21 cellular contexts compared by ENCODE assay signal in the genomic region with DNA sequence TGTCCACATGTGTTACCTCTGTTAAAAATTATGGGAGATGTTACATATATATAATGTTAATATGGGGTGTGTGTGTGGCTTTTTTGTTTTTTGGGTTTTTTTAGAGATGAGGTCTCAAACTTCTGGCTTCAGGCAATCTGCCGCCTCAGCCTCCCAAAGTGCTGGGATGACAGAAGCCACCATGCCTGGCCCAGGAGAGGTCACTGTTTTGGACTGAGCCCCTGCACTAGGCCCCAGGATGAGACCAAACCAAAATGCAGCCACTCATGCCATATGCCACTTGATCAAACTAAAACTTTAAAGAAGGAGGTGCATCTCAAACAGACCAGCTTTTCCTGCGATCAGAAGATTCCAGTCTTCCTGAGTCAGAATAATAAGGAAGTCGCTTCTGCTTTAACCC. TPM values are rescaled to one million over a fixed set of nuclear protein-coding genes. Genes with fewer than 3 reads are reported as not detected.
DNase-seq lines count a peak whose midpoint lies in the region; ATAC-seq and TF ChIP-seq lines count a peak whose summit lies in the region.
"Had no signal": no experiment of that assay in that cellular context is flagged by ENCODE, and none has a peak within 500 bp of the region (broad histone marks: within the 10 kb centered on the region; RNA-seq: fewer than 3 reads in every experiment).

No MANE protein-coding gene starts in this region.

- no peak overlapping the region for H3K27ac Mint-ChIP-seq in Calu3 (ENCODE audit: unreplicated experiment)
- H3K27ac Mint-ChIP-seq in endodermal cell = no peak overlapping the region
- no peak overlapping the region for H3K27ac Mint-ChIP-seq in osteocyte (ENCODE audit: unreplicated experiment)

- H3K27ac ChIP-seq in endodermal cell (ENCODE audit: low read depth, low read length) = no peak overlapping the region
- H3K27ac ChIP-seq: BLaER1 had no signal

- intact Hi-C loops in Calu3 (cut with micrococcal nuclease; ENCODE audit: unreplicated experiment) = no loop called here

- H3K9ac ChIP-seq in endodermal cell (ENCODE audit: extremely low read depth, low read length, poor library complexity, severe bottlenecking) = no peak overlapping the region
- H3K9ac ChIP-seq: BLaER1 had no signal

- H3K27me3 ChIP-seq in endodermal cell (ENCODE audit: control insufficient read depth, insufficient read depth, low read length, poor library complexity, severe bottlenecking) = no peaks in the 10 kb centered on the region
- H3K27me3 ChIP-seq: BLaER1 had no signal

- peaks cover 42% of the 10 kb centered on the region for H3K36me3 ChIP-seq in endodermal cell (ENCODE audit: control insufficient read depth, insufficient read depth, low read length)

- H3K4me3 ChIP-seq in endodermal cell (ENCODE audit: low read length) = no peak overlapping the region
- H3K4me3 ChIP-seq: BLaER1 had no signal

- no peak overlapping the region for H3K4me3 Mint-ChIP-seq in Calu3 (ENCODE audit: low read depth, unreplicated experiment)
- no peak overlapping the region for H3K4me3 Mint-ChIP-seq in endodermal cell
- H3K4me3 Mint-ChIP-seq in osteocyte (ENCODE audit: unreplicated experiment) = no peak overlapping the region

- WGBS in endodermal cell (ENCODE audit: insufficient coverage in 1 of 2, insufficient read length in 1 of 2), 2 experiments = 95 to 96% methylated on average over 3 of the region's 3 CpGs

- no peaks in the 10 kb centered on the region for H3K4me1 ChIP-seq in endodermal cell (ENCODE audit: control insufficient read depth, insufficient read depth, low read length)

- TF ChIP-seq CTCF in Calu3 (IDR thresholded peaks at IDR 0.05; ENCODE audit: unreplicated experiment) (no peak), endodermal cell (conservative IDR thresholded peaks at IDR 0.05) (no peak), osteocyte (IDR thresholded peaks at IDR 0.05) (no peak)

- H3K27me3 Mint-ChIP-seq in Calu3 (ENCODE audit: unreplicated experiment) = no peaks in the 10 kb centered on the region
- peaks cover 13% of the 10 kb centered on the region for H3K27me3 Mint-ChIP-seq in endodermal cell (ENCODE audit: insufficient read depth)
- H3K27me3 Mint-ChIP-seq in osteocyte (ENCODE audit: unreplicated experiment) = no peaks in the 10 kb centered on the region
- H3K27me3 Mint-ChIP-seq: IgD-negative memory B cell had no signal

- BruUV-seq in Calu3 (replicated peaks; lab: Mats Ljungman, UMichigan) = TSS peak; percentile 31

- peaks cover 39% of the 10 kb centered on the region for H3K4me1 Mint-ChIP-seq in Calu3 (ENCODE audit: low read depth, unreplicated experiment)
- peaks cover 13% of the 10 kb centered on the region for H3K4me1 Mint-ChIP-seq in endodermal cell
- peaks cover 30% of the 10 kb centered on the region for H3K4me1 Mint-ChIP-seq in osteocyte (ENCODE audit: unreplicated experiment)

- DNase-seq in activated CD8-positive, alpha-beta memory T cell treated with anti-CD3 and anti-CD28 coated beads for 24 hours = peak; percentile 13
- no peak for DNase-seq in activated CD8-positive, alpha-beta memory T cell treated with anti-CD3 and anti-CD28 coated beads, Interleukin-2, amount 50 U/mL, for 4 hours
- DNase-seq in Calu3 = no peak
- DNase-seq in endodermal cell = peak; percentile 30
- peak; percentile 27 for DNase-seq in osteocyte (ENCODE audit: extremely low spot score, unreplicated experiment)
- no peak for DNase-seq in activated CD4-positive, CD25-positive, alpha-beta regulatory T cell treated with anti-CD3 and anti-CD28 coated beads, Interleukin-2, amount 50 U/mL, for 72 hours
- no peak for DNase-seq in middle frontal gyrus (ENCODE audit: extremely low spot score, low spot score)
- DNase-seq: 8988T, DMS153, EL, HFFc6, MV-4-11, NCI-H1417 treated with DMSO at 0.1 percent for 48 hours, NCI-H2029, NCI-H510A, NCI-H82 had no signal

- ATAC-seq in HG03520 (IDR thresholded peaks at IDR 0.05; ENCODE audit: unreplicated experiment) = no peak
- ATAC-seq: Panc1, Right ventricle myocardium inferior had no signal

- H3K9me3 ChIP-seq in endodermal cell (ENCODE audit: control insufficient read depth, low read length) = peaks cover 23% of the 10 kb centered on the region

- peaks cover 23% of the 10 kb centered on the region for H3K36me3 Mint-ChIP-seq in Calu3 (ENCODE audit: insufficient read depth, unreplicated experiment)
- peaks cover 54% of the 10 kb centered on the region for H3K36me3 Mint-ChIP-seq in endodermal cell (ENCODE audit: low read depth)
- H3K36me3 Mint-ChIP-seq in osteocyte (ENCODE audit: unreplicated experiment) = peaks cover 20% of the 10 kb centered on the region

- H3K9me3 Mint-ChIP-seq in Calu3 (ENCODE audit: low read depth, unreplicated experiment) = no peaks in the 10 kb centered on the region
- H3K9me3 Mint-ChIP-seq in endodermal cell = peaks cover 34% of the 10 kb centered on the region
- peaks cover 4% of the 10 kb centered on the region for H3K9me3 Mint-ChIP-seq in osteocyte (ENCODE audit: unreplicated experiment)

- CTCF ChIA-PET in Calu3 (lab: Charles Lee) = no interaction called here

RNA-seq across cellular contexts. Expression of a gene that starts 2.5 kb away (rescaled TPM):
- total RNA-seq in Calu3 (2022) = 30.1 and 32.6 TPM in 2 replicates
- 10 to 100 TPM; 27.1 to 40.1 TPM for total RNA-seq in endodermal cell
- 25.3 TPM for polyA plus RNA-seq in endodermal cell (2013, experiment 1 of 2)
- 23.9 TPM for polyA plus RNA-seq in endodermal cell (2013, experiment 2 of 2)
- 48.5 and 54.0 TPM in 2 replicates for total RNA-seq in osteocyte

RNA-seq across cellular contexts. Expression of a gene that starts 41.3 kb away (rescaled TPM):
- total RNA-seq in Calu3 (2022) = 29.8 and 30.2 TPM in 2 replicates
- 10 to 100 TPM; 28.2 to 35.2 TPM for total RNA-seq in endodermal cell
- 21.2 TPM for polyA plus RNA-seq in endodermal cell (2013, experiment 1 of 2)
- polyA plus RNA-seq in endodermal cell (2013, experiment 2 of 2) = 20.2 TPM
- 24.6 and 25.5 TPM in 2 replicates for total RNA-seq in osteocyte

RNA-seq across cellular contexts. Expression of a gene that starts 58.2 kb away (rescaled TPM):
- total RNA-seq in Calu3 (2022) = 1,135 and 1,226 TPM in 2 replicates
- total RNA-seq in endodermal cell = 1,000 to 10,000 TPM; 1,323 to 1,693 TPM
- 1,899 TPM for polyA plus RNA-seq in endodermal cell (2013, experiment 1 of 2)
- polyA plus RNA-seq in endodermal cell (2013, experiment 2 of 2) = 1,806 TPM
- total RNA-seq in osteocyte = 1,082 and 1,101 TPM in 2 replicates

Comparison
In these comparisons a context has a peak if more than half of its experiments do, and no peak if none do; other contexts are left out.
1. DNase-seq: peak in activated CD8-positive, alpha-beta memory T cell treated with anti-CD3 and anti-CD28 coated beads for 24 hours (single experiment), endodermal cell (single experiment) and osteocyte (single experiment); none in activated CD8-positive, alpha-beta memory T cell treated with anti-CD3 and anti-CD28 coated beads, Interleukin-2, amount 50 U/mL, for 4 hours (single experiment), Calu3 (single experiment), activated CD4-positive, CD25-positive, alpha-beta regulatory T cell treated with anti-CD3 and anti-CD28 coated beads, Interleukin-2, amount 50 U/mL, for 72 hours (single experiment) and middle frontal gyrus (single experiment).